In genomic region chr16:87847785-87848675, GRCh38 we compare ENCODE assay signal across 1 cellular context.
TF ChIP-seq lines count a peak whose summit lies in the region.

No MANE protein-coding gene starts in this region.

TF ChIP-seq in HepG2, 621 proteins besides CTCF, POLR2A, EP300 and RAD21 (continued from another document and continues in another):
- peak; percentile 93 for TF ChIP-seq ZNF609 (CRISPR knock-in tag; IDR thresholded peaks at IDR 0.05; ENCODE audit: borderline replicate concordance)
- peak; percentile 51; the same call in 1 of the 2 replicates for TF ChIP-seq CSRNP1 (CRISPR knock-in tag; IDR thresholded peaks at IDR 0.05)
- 0 out of 2 replicates have a peak, but pooled peaks have one; percentile 58 for TF ChIP-seq ZNF766 (CRISPR knock-in tag; IDR thresholded peaks at IDR 0.05; ENCODE audit: borderline replicate concordance)
- TF ChIP-seq ZNF451 (CRISPR knock-in tag; IDR thresholded peaks at IDR 0.05), result peak; percentile 41; the same call in 1 of the 2 replicates
- TF ChIP-seq ZFYVE20 (CRISPR knock-in tag; IDR thresholded peaks at IDR 0.05; ENCODE audit: borderline replicate concordance, low read depth), result no peak
- peak; percentile 67; the same call in 1 of the 2 replicates for TF ChIP-seq SMAD3 (CRISPR knock-in tag; IDR thresholded peaks at IDR 0.05)
- TF ChIP-seq PPARG (CRISPR knock-in tag; conservative IDR thresholded peaks at IDR 0.05), result peak; percentile 87
- peak; percentile 92 for TF ChIP-seq ZFP1 (CRISPR knock-in tag; IDR thresholded peaks at IDR 0.05)
- no peak for TF ChIP-seq SIN3B (IDR thresholded peaks at IDR 0.05; ENCODE audit: low read length)
- TF ChIP-seq MEF2D (CRISPR knock-in tag; IDR thresholded peaks at IDR 0.05), result peak; percentile 81; the same call in 1 of the 2 replicates
- TF ChIP-seq ZNF614 (CRISPR knock-in tag; IDR thresholded peaks at IDR 0.05; ENCODE audit: borderline replicate concordance), result 0 out of 2 replicates have a peak, but pooled peaks have one; percentile 83
- TF ChIP-seq ZNF235 (CRISPR knock-in tag; IDR thresholded peaks at IDR 0.05; ENCODE audit: borderline replicate concordance), result 0 out of 2 replicates have a peak, but pooled peaks have one; percentile 16
- no peak for TF ChIP-seq CCAR2 (optimal IDR thresholded peaks at IDR 0.05; ENCODE audit: low read depth, low read length)
- TF ChIP-seq ZNF512B (CRISPR knock-in tag; IDR thresholded peaks at IDR 0.05; ENCODE audit: borderline replicate concordance), result 0 out of 2 replicates have a peak, but pooled peaks have one; percentile 3
- TF ChIP-seq CREBL2 (CRISPR knock-in tag; IDR thresholded peaks at IDR 0.05; ENCODE audit: borderline replicate concordance), result no peak
- no peak for TF ChIP-seq EEA1 (CRISPR knock-in tag; IDR thresholded peaks at IDR 0.05; ENCODE audit: borderline replicate concordance)
- TF ChIP-seq ZFP91 (CRISPR knock-in tag; IDR thresholded peaks at IDR 0.05; ENCODE audit: borderline replicate concordance), result peak; percentile 83
- TF ChIP-seq ZC3H4 (CRISPR knock-in tag; IDR thresholded peaks at IDR 0.05; ENCODE audit: borderline replicate concordance), result no peak
- peak; percentile 62 for TF ChIP-seq SMAD9 (CRISPR knock-in tag; IDR thresholded peaks at IDR 0.05)
- no peak; the same call in 1 of the 2 replicates for TF ChIP-seq ATF5 (CRISPR knock-in tag; IDR thresholded peaks at IDR 0.05; ENCODE audit: low read depth)
- no peak for TF ChIP-seq ZNF180 (CRISPR knock-in tag; IDR thresholded peaks at IDR 0.05; ENCODE audit: borderline replicate concordance, low read depth)
- TF ChIP-seq ZNF740 (CRISPR knock-in tag; IDR thresholded peaks at IDR 0.05), result peak; percentile 33
- peak; percentile 59; the same call in 1 of the 2 replicates for TF ChIP-seq HES4 (CRISPR knock-in tag; IDR thresholded peaks at IDR 0.05; ENCODE audit: borderline replicate concordance)
- no peak for TF ChIP-seq NFAT5 (CRISPR knock-in tag; IDR thresholded peaks at IDR 0.05)
- peak; percentile 68 for TF ChIP-seq TMF1 (CRISPR knock-in tag; IDR thresholded peaks at IDR 0.05; ENCODE audit: low read depth)
- peak; percentile 69 for TF ChIP-seq KAT8 (CRISPR knock-in tag; IDR thresholded peaks at IDR 0.05)
- TF ChIP-seq IRF9 (CRISPR knock-in tag; IDR thresholded peaks at IDR 0.05; ENCODE audit: borderline replicate concordance), result no peak; the same call in 1 of the 2 replicates
- peak; percentile 94 for TF ChIP-seq ZNF337 (CRISPR knock-in tag; IDR thresholded peaks at IDR 0.05; ENCODE audit: borderline replicate concordance, low read depth)
- peak; percentile 95 for TF ChIP-seq ZSCAN25 (CRISPR knock-in tag; IDR thresholded peaks at IDR 0.05)
- 0 out of 2 replicates have a peak, but pooled peaks have one; percentile 51 for TF ChIP-seq ZNF780A (CRISPR knock-in tag; IDR thresholded peaks at IDR 0.05)
- TF ChIP-seq ATM (IDR thresholded peaks at IDR 0.05; ENCODE audit: borderline replicate concordance), result no peak; the same call in 1 of the 2 replicates
- TF ChIP-seq ONECUT2 (CRISPR knock-in tag; IDR thresholded peaks at IDR 0.05), result peak; percentile 65; the same call in 1 of the 2 replicates
- TF ChIP-seq JUND (CRISPR knock-in tag; IDR thresholded peaks at IDR 0.05), result no peak; the same call in none of the 2 replicates
- TF ChIP-seq KDM1A (CRISPR knock-in tag; IDR thresholded peaks at IDR 0.05), result no peak
- TF ChIP-seq ZBTB3 (CRISPR knock-in tag; IDR thresholded peaks at IDR 0.05; ENCODE audit: borderline replicate concordance, low read depth), result no peak
- no peak for TF ChIP-seq WIZ (CRISPR knock-in tag; IDR thresholded peaks at IDR 0.05)
- TF ChIP-seq NAIF1 (CRISPR knock-in tag; IDR thresholded peaks at IDR 0.05; ENCODE audit: borderline replicate concordance), result peak; percentile 65; the same call in 1 of the 2 replicates
- peak; percentile 27; the same call in 1 of the 2 replicates for TF ChIP-seq PAX8 (CRISPR knock-in tag; IDR thresholded peaks at IDR 0.05; ENCODE audit: borderline replicate concordance)
